8 cellular contexts compared by ENCODE assay signal in genomic region chr6:116572162-116572561, GRCh38. TPM values are rescaled to one million over a fixed set of nuclear protein-coding genes. Genes with fewer than 3 reads are reported as not detected.
DNase-seq lines count a peak whose midpoint lies in the region; ATAC-seq and TF ChIP-seq lines count a peak whose summit lies in the region.

No MANE protein-coding gene starts in this region.

- H3K36me3 Mint-ChIP-seq in activated CD4-positive, alpha-beta memory T cell treated with anti-CD3 and anti-CD28 coated beads for 36 hours: peaks cover 18% of the 10 kb centered on the region
- no peaks in the 10 kb centered on the region for H3K36me3 Mint-ChIP-seq in glutamatergic neuron (ENCODE audit: unreplicated experiment)

- H3K36me3 ChIP-seq in parathyroid adenoma (ENCODE audit: control insufficient read depth, insufficient read depth, low read length): no peaks in the 10 kb centered on the region

- CTCF ChIA-PET in activated CD4-positive, alpha-beta memory T cell treated with anti-CD3 and anti-CD28 coated beads for 36 hours (lab: Charles Lee): interaction anchor here (0.7 to 4.2 kb wide), 7 partner anchors 9 to 304 kb away, joined by 3 to 29 read pairs (median 9); no protein-coding TSS in a partner anchor

- POLR2A ChIA-PET in activated CD4-positive, alpha-beta memory T cell treated with anti-CD3 and anti-CD28 coated beads for 36 hours (lab: Charles Lee): interaction anchor here (0.6 to 2.3 kb wide), 7 partner anchors 12 to 292 kb away, joined by 3 to 15 read pairs (median 3); partner anchors contain the start of genes TSPYL1 and ZUP1

- H3K9me3 ChIP-seq in parathyroid adenoma (ENCODE audit: control insufficient read depth, low read length): no peaks in the 10 kb centered on the region

- H3K27me3 ChIP-seq in parathyroid adenoma (ENCODE audit: control insufficient read depth, insufficient read depth, low read length): no peaks in the 10 kb centered on the region

- peaks cover 57% of the 10 kb centered on the region for H3K4me1 Mint-ChIP-seq in activated CD4-positive, alpha-beta memory T cell treated with anti-CD3 and anti-CD28 coated beads for 36 hours (ENCODE audit: low read depth)
- peaks cover 11% of the 10 kb centered on the region for H3K4me1 Mint-ChIP-seq in glutamatergic neuron (ENCODE audit: low read depth, unreplicated experiment)

- peak overlapping the region; percentile 97 for H3K4me3 Mint-ChIP-seq in activated CD4-positive, alpha-beta memory T cell treated with anti-CD3 and anti-CD28 coated beads for 36 hours
- H3K4me3 Mint-ChIP-seq in glutamatergic neuron (ENCODE audit: unreplicated experiment): peak overlapping the region; percentile 92

- TF ChIP-seq CTCF in glutamatergic neuron (IDR thresholded peaks at IDR 0.05; ENCODE audit: partially characterized antibody, unreplicated experiment) (no peak), parathyroid adenoma (IDR thresholded peaks at IDR 0.05) (no peak)

- H2AFZ ChIP-seq in parathyroid adenoma: peak overlapping the region; percentile 93

- peaks cover 16% of the 10 kb centered on the region for H3K4me1 ChIP-seq in parathyroid adenoma

- H3K27ac Mint-ChIP-seq in activated CD4-positive, alpha-beta memory T cell treated with anti-CD3 and anti-CD28 coated beads for 36 hours: peak overlapping the region; percentile 84
- peak overlapping the region; percentile 95 for H3K27ac Mint-ChIP-seq in glutamatergic neuron (ENCODE audit: unreplicated experiment)

- ATAC-seq in HG03565 (IDR thresholded peaks at IDR 0.05; ENCODE audit: unreplicated experiment): no peak

- intact Hi-C loops in activated CD4-positive, alpha-beta memory T cell treated with anti-CD3 and anti-CD28 coated beads for 36 hours (cut with micrococcal nuclease): loop anchor here (5.0 to 10.0 kb wide), 3 partner anchors 200 to 1105 kb away; partner anchors contain the start of genes DSE and NUS1

- peak overlapping the region; percentile 92 for H3K27ac ChIP-seq in parathyroid adenoma

- H3K27me3 Mint-ChIP-seq in activated CD4-positive, alpha-beta memory T cell treated with anti-CD3 and anti-CD28 coated beads for 36 hours: no peaks in the 10 kb centered on the region
- H3K27me3 Mint-ChIP-seq in glutamatergic neuron (ENCODE audit: unreplicated experiment): peaks cover 3% of the 10 kb centered on the region

- DNase-seq in EL (peak; percentile 47), KBM-7 (peak; percentile 24), glutamatergic neuron (no peak), superior temporal gyrus (ENCODE audit: extremely low spot score) (no peak), NCI-H2107 (lab: John Stamatoyannopoulos, UW) (no peak)
- peak; percentile 16 for DNase-seq in activated CD4-positive, alpha-beta memory T cell treated with anti-CD3 and anti-CD28 coated beads for 36 hours

- peak overlapping the region; percentile 70 for H3K4me2 ChIP-seq in parathyroid adenoma (ENCODE audit: low read length)

- peak overlapping the region; percentile 91 for H3K9ac ChIP-seq in parathyroid adenoma

- peak overlapping the region; percentile 77 for H3K4me3 ChIP-seq in parathyroid adenoma (ENCODE audit: low read depth, low read length)

- in situ Hi-C loops in KBM-7 (cut with MboI; ENCODE audit: low pct_unique_long_range_greater_than_20kb, low sequenced_read_pairs): no loop called here

- no peaks in the 10 kb centered on the region for H3K9me3 Mint-ChIP-seq in activated CD4-positive, alpha-beta memory T cell treated with anti-CD3 and anti-CD28 coated beads for 36 hours
- H3K9me3 Mint-ChIP-seq in glutamatergic neuron (ENCODE audit: unreplicated experiment): peaks cover 2% of the 10 kb centered on the region

- peaks cover 42% of the 10 kb centered on the region for H3K79me2 ChIP-seq in parathyroid adenoma

RNA-seq across cellular contexts. Expression of gene RWDD1, which starts 0.9 kb away (rescaled TPM):
- 10 to 100 TPM; 46.7 to 49.1 TPM for total RNA-seq in activated CD4-positive, alpha-beta memory T cell treated with anti-CD3 and anti-CD28 coated beads for 36 hours
- 47.4 TPM for total RNA-seq in glutamatergic neuron (ENCODE audit: unreplicated experiment)

RNA-seq across cellular contexts. Expression of gene CALHM4, which starts 18.6 kb away (rescaled TPM):
- not detected for total RNA-seq in activated CD4-positive, alpha-beta memory T cell treated with anti-CD3 and anti-CD28 coated beads for 36 hours
- not detected for total RNA-seq in glutamatergic neuron (ENCODE audit: unreplicated experiment)

RNA-seq across cellular contexts. Expression of gene TRAPPC3L, which starts 26.7 kb away (rescaled TPM):
- not detected for total RNA-seq in activated CD4-positive, alpha-beta memory T cell treated with anti-CD3 and anti-CD28 coated beads for 36 hours
- not detected for total RNA-seq in glutamatergic neuron (ENCODE audit: unreplicated experiment)

RNA-seq across cellular contexts. Expression of gene RSPH4A, which starts 44.1 kb away (rescaled TPM):
- not detected for total RNA-seq in activated CD4-positive, alpha-beta memory T cell treated with anti-CD3 and anti-CD28 coated beads for 36 hours
- 0.98 TPM for total RNA-seq in glutamatergic neuron (ENCODE audit: unreplicated experiment)

Comparison
In these comparisons a context has a peak if more than half of its experiments do, and no peak if none do; other contexts are left out.
1. DNase-seq: peak in EL (single experiment), KBM-7 (single experiment) and activated CD4-positive, alpha-beta memory T cell treated with anti-CD3 and anti-CD28 coated beads for 36 hours (single experiment); none in glutamatergic neuron (single experiment), superior temporal gyrus (single experiment) and NCI-H2107 (single experiment).